Comparison of ENCODE assay signal across 1 cellular context in genomic region chr12:27696293-27696652, GRCh38.
TF ChIP-seq lines count a peak whose summit lies in the region.

Gene REP15 (plus strand): TSS chr12:27696447. CDS start chr12:27696563, 116 bp downstream.

TF ChIP-seq in HepG2, 621 proteins besides CTCF, POLR2A, EP300 and RAD21 (continued from another document):
- TF ChIP-seq ZNF180 (CRISPR knock-in tag; IDR thresholded peaks at IDR 0.05; ENCODE audit: borderline replicate concordance, low read depth), result no peak
- no peak for TF ChIP-seq SP4 (CRISPR knock-in tag; IDR thresholded peaks at IDR 0.05)
- no peak for TF ChIP-seq PTBP1 (IDR thresholded peaks at IDR 0.05; ENCODE audit: low read depth, low read length, poor library complexity, severe bottlenecking)
- TF ChIP-seq ZNF720 (CRISPR knock-in tag; IDR thresholded peaks at IDR 0.05), result no peak
- TF ChIP-seq ONECUT2 (CRISPR knock-in tag; IDR thresholded peaks at IDR 0.05), result no peak
- no peak for TF ChIP-seq PATZ1 (CRISPR knock-in tag; IDR thresholded peaks at IDR 0.05)
